In genomic region chr10:95279042-95279820, GRCh38 we compare ENCODE assay signal across 14 cellular contexts. TPM values are rescaled to one million over a fixed set of nuclear protein-coding genes. Genes with fewer than 3 reads are reported as not detected.
DNase-seq lines count a peak whose midpoint lies in the region; ATAC-seq, FAIRE-seq and TF ChIP-seq lines count a peak whose summit lies in the region.
"Had no signal": no experiment of that assay in that cellular context is flagged by ENCODE, and none has a peak within 500 bp of the region (broad histone marks: within the 10 kb centered on the region; RNA-seq: fewer than 3 reads in every experiment).

No MANE protein-coding gene starts in this region.

- TF ChIP-seq CTCF in A549 (IDR thresholded peaks at IDR 0.05) = no peak
- TF ChIP-seq CTCF in chondrocyte (IDR thresholded peaks at IDR 0.05) = no peak
- no peak for TF ChIP-seq CTCF in lung (IDR thresholded peaks at IDR 0.05; ENCODE audit: control extremely low read depth, extremely low read depth)
- TF ChIP-seq CTCF in body of pancreas (IDR thresholded peaks at IDR 0.05) = no peak

- no peaks in the 10 kb centered on the region for H3K27me3 Mint-ChIP-seq in chondrocyte (ENCODE audit: low read depth)

- ATAC-seq in A549 (peak; percentile 77 to 78; a peak in 5 of 6 replicates), HG03045 (IDR thresholded peaks at IDR 0.05; ENCODE audit: unreplicated experiment) (peak; percentile 44), lung (ENCODE audit: insufficient read depth, low FRiP score) (no peak), body of pancreas (no peak)

- TF ChIP-seq POLR2A in A549 (IDR thresholded peaks at IDR 0.05; ENCODE audit: low read length) (no peak), body of pancreas (IDR thresholded peaks at IDR 0.05) (no peak)

- peaks cover 2% of the 10 kb centered on the region for H3K36me3 Mint-ChIP-seq in chondrocyte (ENCODE audit: low read depth)
- H3K36me3 Mint-ChIP-seq: neural progenitor cell had no signal

- H3K36me3 ChIP-seq in lung (ENCODE audit: control insufficient read depth in 2 of 2, insufficient read depth in 2 of 2, low read length in 2 of 2) (no peaks in the 10 kb centered on the region), body of pancreas (replicated peaks in 1 of 2; ENCODE audit: insufficient read depth in 1 of 2, low read depth in 2 of 2) (no peaks in the 10 kb centered on the region)
- H3K36me3 ChIP-seq: neural progenitor cell had no signal

- H3K4me2 ChIP-seq in A549 = peak overlapping the region; percentile 74
- H3K4me2 ChIP-seq: neural progenitor cell had no signal

- H3K4me1 Mint-ChIP-seq in chondrocyte (ENCODE audit: low read depth) = peaks cover 64% of the 10 kb centered on the region
- H3K4me1 Mint-ChIP-seq: neural progenitor cell had no signal

- CTCF ChIA-PET in A549 (lab: Yijun Ruan, JAX) = interaction anchor here (0.8 to 6.3 kb wide), 10 partner anchors 10 to 96 kb away, joined by 3 to 33 read pairs (median 6); no protein-coding TSS in a partner anchor

- no peak overlapping the region for H3K4me3 Mint-ChIP-seq in chondrocyte (ENCODE audit: unreplicated experiment)
- H3K4me3 Mint-ChIP-seq: neural progenitor cell had no signal

- H3K27me3 ChIP-seq in lung (ENCODE audit: control insufficient read depth, insufficient read depth) (no peaks in the 10 kb centered on the region), body of pancreas (no peaks in the 10 kb centered on the region)
- H3K27me3 ChIP-seq: neural progenitor cell had no signal

- H3K27ac Mint-ChIP-seq in chondrocyte (ENCODE audit: unreplicated experiment) = peak overlapping the region; percentile 59
- H3K27ac Mint-ChIP-seq: neural progenitor cell had no signal

- intact Hi-C loops in body of pancreas (cut with DNase I) = no loop called here

- FAIRE-seq in A549 (lab: Jason Lieb, UNC) = no peak
- FAIRE-seq: A204.1 had no signal

- H3K9me3 ChIP-seq in A549 = no peaks in the 10 kb centered on the region
- no peaks in the 10 kb centered on the region for H3K9me3 ChIP-seq in lung (ENCODE audit: control insufficient read depth in 2 of 2, insufficient read depth in 1 of 2, low read length in 1 of 2)
- no peaks in the 10 kb centered on the region for H3K9me3 ChIP-seq in body of pancreas

- POLR2A ChIA-PET in A549 (lab: Yijun Ruan, JAX) = interaction anchor here (0.7 to 1.2 kb wide), 2 partner anchors 9 to 12 kb away, joined by 3 to 4 read pairs; no protein-coding TSS in a partner anchor

- 24% methylated on average over 4 of the region's 4 CpGs for WGBS in A549 (ENCODE audit: missing lambda C conversion rate)
- 65 to 86% methylated on average over 4 of the region's 4 CpGs for WGBS in lung, 2 donors
- 79 to 82% methylated on average over 4 of the region's 4 CpGs for WGBS in body of pancreas, 2 donors

- H3K4me1 ChIP-seq in A549 (peaks cover 92% of the 10 kb centered on the region), lung (ENCODE audit: control insufficient read depth in 2 of 2, insufficient read depth in 2 of 2, low read length in 2 of 2) (peaks cover 17 to 52% of the 10 kb centered on the region in 2 donors), body of pancreas (peaks cover 24% of the 10 kb centered on the region)

- peak; percentile 46 to 47 for DNase-seq in A549 (ENCODE audit: low read depth in 1 of 2, low spot score in 1 of 2)
- no peak for DNase-seq in chondrocyte (ENCODE audit: low spot score)
- DNase-seq in lung (ENCODE audit: low spot score) = no peak
- DNase-seq in A172 (ENCODE audit: low spot score) = no peak
- no peak for DNase-seq in body of pancreas
- DNase-seq in AML-193 (lab: John Stamatoyannopoulos, UW) = no peak
- no peak for DNase-seq in H4 (ENCODE audit: low spot score)
- DNase-seq: activated CD8-positive, alpha-beta memory T cell treated with anti-CD3 and anti-CD28 coated beads, Interleukin-2, amount 50 U/mL, for 4 hours; Kasumi-1; SHP77 treated with DMSO at 0.1 percent for 48 hours; stimulated activated CD8-positive, alpha-beta memory T cell treated with anti-CD3 and anti-CD28 coated beads, Interleukin-4, amount 100 ng/mL, for 48 hours had no signal

- H3K27ac ChIP-seq in A549 (peak overlapping the region; percentile 78 to 83), lung (ENCODE audit: low read depth in 1 of 2, low read length in 1 of 2) (peak overlapping the region; percentile 22 to 44), body of pancreas (peak overlapping the region in 1 of 4 donors; percentile 9)
- H3K27ac ChIP-seq: neural progenitor cell had no signal

- TF ChIP-seq EP300 in A549 (IDR thresholded peaks at IDR 0.05) = no peak

- no peaks in the 10 kb centered on the region for H3K9me3 Mint-ChIP-seq in chondrocyte (ENCODE audit: low read depth)
- H3K9me3 Mint-ChIP-seq: neural progenitor cell had no signal

- peak overlapping the region; percentile 10; the same call in 1 of the 3 replicates for H3K4me3 ChIP-seq in A549
- H3K4me3 ChIP-seq in lung = no peak overlapping the region
- H3K4me3 ChIP-seq in body of pancreas = no peak overlapping the region
- H3K4me3 ChIP-seq: neural progenitor cell had no signal

- TF ChIP-seq RAD21 in A549 (conservative IDR thresholded peaks at IDR 0.05 in 1 of 2, IDR thresholded peaks at IDR 0.05 in 1 of 2) = 0 out of 5 replicates have a peak, but pooled peaks of 1 of the 2 experiments have one; percentile 1

TF ChIP-seq in A549, 52 proteins besides CTCF, POLR2A, EP300 and RAD21:
- 0 out of 4 replicates have a peak, but pooled peaks of 1 of the 2 experiments have one; percentile 13 for TF ChIP-seq CEBPB (IDR thresholded peaks at IDR 0.05)
- TF ChIP-seq RCOR1 (IDR thresholded peaks at IDR 0.05; ENCODE audit: low read depth, low read length) = no peak
- TF ChIP-seq FOSL2 (IDR thresholded peaks at IDR 0.05) = no peak
- TF ChIP-seq FOSL2 (CRISPR knock-in tag; IDR thresholded peaks at IDR 0.05) = peak; percentile 69
- peak; percentile 19 for TF ChIP-seq MAFK (IDR thresholded peaks at IDR 0.05; ENCODE audit: partially characterized antibody)
- peak; percentile 61; the same call in 1 of the 2 replicates for TF ChIP-seq MAX (IDR thresholded peaks at IDR 0.05)

RNA-seq across cellular contexts. Expression of gene PDLIM1, which starts 11.6 kb away (rescaled TPM):
- polyA plus RNA-seq in A549 (2011; rRNA removed) = 92.5 and 132 TPM in 2 replicates
- 101 and 102 TPM in 2 replicates for polyA plus RNA-seq in A549 (2012; cell fraction: cytosol; rRNA removed)
- polyA plus RNA-seq in A549 (2012; cell fraction: nucleus; rRNA removed) = 58.7 and 96.7 TPM in 2 replicates
- polyA plus RNA-seq in A549 (2017; fragmentation: RNase III; extraction: RNeasy Plus Mini Kit Qiagen cat#74134 plus additional on column Dnase treatment) = 123 to 147 TPM (median 128 TPM) in 3 replicates
- 119 and 120 TPM in 2 replicates for polyA minus RNA-seq in A549 (2011; rRNA and poly(A)+ RNA removed)
- total RNA-seq in chondrocyte = 94.1 to 113 TPM (median 110 TPM) in 3 replicates
- 100 to 1,000 TPM in 1 of 2 donors, 10 to 100 TPM in 1; 61.4 to 243 TPM for total RNA-seq in lung
- polyA plus RNA-seq in lung = 100 to 1,000 TPM; 156 to 200 TPM
- total RNA-seq in A172 (2014; rRNA removed; shearing (Covaris generic)) = 18.9 and 20.9 TPM in 2 replicates
- 10 to 100 TPM; 41.5 to 66.2 TPM for total RNA-seq in body of pancreas
- total RNA-seq in H4 (2014; rRNA removed; shearing (Covaris generic)) = 25.0 and 42.5 TPM in 2 replicates

Comparison
In these comparisons a context has a peak if more than half of its experiments do, and no peak if none do; other contexts are left out.
1. ATAC-seq: peak in A549 (2 of 2) and HG03045 (single experiment); none in lung (single experiment) and body of pancreas (single experiment).
2. DNase-seq: peak in A549 (2 of 2); none in chondrocyte (single experiment), lung (single experiment), A172 (single experiment), body of pancreas (0 of 4), AML-193 (0 of 2) and H4 (single experiment).